ENCODE assay signal across 16 cellular contexts in genomic region chr10:182441-183201, GRCh38. TPM values are rescaled to one million over a fixed set of nuclear protein-coding genes. Genes with fewer than 3 reads are reported as not detected.
DNase-seq lines count a peak whose midpoint lies in the region; ATAC-seq and FAIRE-seq lines count a peak whose summit lies in the region.
"Had no signal": no experiment of that assay in that cellular context is flagged by ENCODE, and none has a peak within 500 bp of the region (broad histone marks: within the 10 kb centered on the region; RNA-seq: fewer than 3 reads in every experiment).

No MANE protein-coding gene starts in this region.

- no peaks in the 10 kb centered on the region for H3K27me3 ChIP-seq in CD4-positive, alpha-beta memory T cell (ENCODE audit: insufficient read depth, low read length)
- H3K27me3 ChIP-seq: brain microvascular endothelial cell had no signal

- H3K36me3 ChIP-seq in CD4-positive, alpha-beta memory T cell (ENCODE audit: insufficient read depth, low read length), result no peaks in the 10 kb centered on the region
- H3K36me3 ChIP-seq: brain microvascular endothelial cell had no signal

- no peaks in the 10 kb centered on the region for H3K27me3 Mint-ChIP-seq in CD4-positive, alpha-beta memory T cell
- H3K27me3 Mint-ChIP-seq in T-helper 2 cell treated with Interferon-gamma antibody and Interleukin-4, amounts not matched to agents 5 μg/mL and 100 μg/mL, for 36 hours (ENCODE audit: low read depth), result no peaks in the 10 kb centered on the region
- H3K27me3 Mint-ChIP-seq: CD4-positive, alpha-beta T cell had no signal

- peak; percentile 38 for FAIRE-seq in GM18507 (lab: Jason Lieb, UNC)

- ATAC-seq in GM21381 (IDR thresholded peaks at IDR 0.05; ENCODE audit: unreplicated experiment), result no peak
- no peak for ATAC-seq in HG03108 (IDR thresholded peaks at IDR 0.05; ENCODE audit: unreplicated experiment)
- ATAC-seq: mucosa of descending colon had no signal

- H3K4me1 Mint-ChIP-seq in CD4-positive, alpha-beta memory T cell, result peaks cover 10 to 16% (median 12%) of the 10 kb centered on the region in 4 donors
- H3K4me1 Mint-ChIP-seq in T-helper 2 cell treated with Interferon-gamma antibody and Interleukin-4, amounts not matched to agents 5 μg/mL and 100 μg/mL, for 36 hours (ENCODE audit: low read depth), result peaks cover 12% of the 10 kb centered on the region

- peak overlapping the region in 1 of 2 donors; percentile 7 for H3K4me3 ChIP-seq in CD4-positive, alpha-beta memory T cell (ENCODE audit: low read length in 2 of 2)
- H3K4me3 ChIP-seq: HAP-1, mucosa of descending colon had no signal

- H3K9me3 ChIP-seq in CD4-positive, alpha-beta memory T cell (ENCODE audit: control insufficient read depth in 1 of 2, low read length in 2 of 2), result no peaks in the 10 kb centered on the region
- H3K9me3 ChIP-seq: HAP-1 had no signal

- H3K4me1 ChIP-seq in CD4-positive, alpha-beta memory T cell (ENCODE audit: insufficient read depth, low read length), result peaks cover 14% of the 10 kb centered on the region
- H3K4me1 ChIP-seq: HAP-1 had no signal

- peak overlapping the region in 6 of 8 donors; percentile 1 to 68 (median 48) for H3K4me3 Mint-ChIP-seq in CD4-positive, alpha-beta memory T cell
- no peak overlapping the region for H3K4me3 Mint-ChIP-seq in T-helper 2 cell treated with Interferon-gamma antibody and Interleukin-4, amounts not matched to agents 5 μg/mL and 100 μg/mL, for 36 hours

- no peak overlapping the region for H3K27ac ChIP-seq in CD4-positive, alpha-beta memory T cell (ENCODE audit: low read depth, low read length)
- H3K27ac ChIP-seq: brain microvascular endothelial cell had no signal

- POLR2A ChIA-PET in CD4-positive, alpha-beta memory T cell (lab: Charles Lee; ENCODE audit: partially characterized antibody), result interaction anchor here (1.2 kb wide), 1 partner anchor 47 kb away, joined by 3 read pairs; the partner anchor contains the start of gene ZMYND11

- peak overlapping the region; percentile 4 to 63 (median 36) for H3K27ac Mint-ChIP-seq in CD4-positive, alpha-beta memory T cell
- H3K27ac Mint-ChIP-seq in T-helper 2 cell treated with Interferon-gamma antibody and Interleukin-4, amounts not matched to agents 5 μg/mL and 100 μg/mL, for 36 hours, result peak overlapping the region; percentile 68
- H3K27ac Mint-ChIP-seq: CD4-positive, alpha-beta T cell had no signal

- intact Hi-C loops in CD4-positive, alpha-beta memory T cell (cut with micrococcal nuclease), result no loop called here

- H3K9me3 Mint-ChIP-seq in CD4-positive, alpha-beta memory T cell, result peaks cover 0 to 9% (median 3%) of the 10 kb centered on the region in 8 donors
- peaks cover 21% of the 10 kb centered on the region for H3K9me3 Mint-ChIP-seq in T-helper 2 cell treated with Interferon-gamma antibody and Interleukin-4, amounts not matched to agents 5 μg/mL and 100 μg/mL, for 36 hours

- H3K36me3 Mint-ChIP-seq in CD4-positive, alpha-beta memory T cell, result peaks cover 37 to 38% of the 10 kb centered on the region in 2 donors
- H3K36me3 Mint-ChIP-seq in T-helper 2 cell treated with Interferon-gamma antibody and Interleukin-4, amounts not matched to agents 5 μg/mL and 100 μg/mL, for 36 hours (ENCODE audit: low read depth), result peaks cover 40% of the 10 kb centered on the region

- no peak for DNase-seq in CD4-positive, alpha-beta memory T cell
- no peak for DNase-seq in GM18507 (ENCODE audit: extremely low spot score, insufficient read length, low read depth)
- peak; percentile 32 for DNase-seq in T-helper 2 cell treated with Interferon-gamma antibody and Interleukin-4, amounts not matched to agents 5 μg/mL and 100 μg/mL, for 36 hours (ENCODE audit: low spot score)
- peak; percentile 18 for DNase-seq in fibroblast of gingiva (ENCODE audit: low read depth)
- DNase-seq in NCI-H1417 (lab: John Stamatoyannopoulos, UW), result no peak
- no peak for DNase-seq in DMS 273 (lab: John Stamatoyannopoulos, UW; ENCODE audit: unreplicated experiment)
- DNase-seq: brain microvascular endothelial cell; CD4-positive, alpha-beta T cell; Kasumi-1; mucosa of descending colon; NCI-H2171; posterior cingulate gyrus; stimulated activated CD4-positive, alpha-beta T cell treated with anti-CD3 and anti-CD28 coated beads, Interleukin-4, amount 100 ng/mL, for 1 hour had no signal

- CTCF ChIA-PET in CD4-positive, alpha-beta memory T cell (lab: Charles Lee; ENCODE audit: partially characterized antibody), result interaction anchor here (1.2 kb wide), 1 partner anchor 175 kb away, joined by 3 read pairs; no protein-coding TSS in a partner anchor

RNA-seq across cellular contexts. Expression of gene ZMYND11, which starts 47.4 kb away (rescaled TPM):
- total RNA-seq in CD4-positive, alpha-beta memory T cell, result 10 to 100 TPM; 61.1 to 63.2 TPM
- 10 to 100 TPM; 26.6 to 43.0 TPM for polyA plus RNA-seq in CD4-positive, alpha-beta memory T cell

Comparison
In these comparisons a context has a peak if more than half of its experiments do, and no peak if none do; other contexts are left out.
1. DNase-seq: peak in T-helper 2 cell treated with Interferon-gamma antibody and Interleukin-4, amounts not matched to agents 5 μg/mL and 100 μg/mL, for 36 hours (single experiment) and fibroblast of gingiva (single experiment); none in CD4-positive, alpha-beta memory T cell (0 of 5), GM18507 (single experiment), NCI-H1417 (0 of 3) and DMS 273 (single experiment).